ENCODE assay signal across 24 cellular contexts in genomic region chr1:85427358-85427757, GRCh38. TPM values are rescaled to one million over a fixed set of nuclear protein-coding genes. Genes with fewer than 3 reads are reported as not detected.
DNase-seq lines count a peak whose midpoint lies in the region; TF ChIP-seq lines count a peak whose summit lies in the region.
"Had no signal": no experiment of that assay in that cellular context is flagged by ENCODE, and none has a peak within 500 bp of the region (broad histone marks: within the 10 kb centered on the region; RNA-seq: fewer than 3 reads in every experiment).

No MANE protein-coding gene starts in this region.

- H3K4me2 ChIP-seq in mesenchymal stem cell (ENCODE audit: low read length, poor library complexity, severe bottlenecking): no peak overlapping the region

- H3K27me3 ChIP-seq in mesenchymal stem cell (ENCODE audit: control insufficient read depth in 1 of 2, insufficient read depth in 1 of 2, low read length in 2 of 2) (no peaks in the 10 kb centered on the region), tibial artery (no peaks in the 10 kb centered on the region), vagina (no peaks in the 10 kb centered on the region)
- H3K27me3 ChIP-seq: adrenal gland; BLaER1 treated with 17β-estradiol and CSF1 and Interleukin-3, amounts not matched to agents 10 nM and 100 nM; cardiac muscle cell; ovary had no signal

- no peak overlapping the region for H3K18ac ChIP-seq in mesenchymal stem cell (ENCODE audit: low read depth in 1 of 2, low read length in 2 of 2)

- H3K14ac ChIP-seq in mesenchymal stem cell (ENCODE audit: low read length in 2 of 2): no peak overlapping the region

- H2AFZ ChIP-seq in mesenchymal stem cell (ENCODE audit: low read depth, low read length): no peak overlapping the region

- H3K27ac ChIP-seq in cingulate gyrus (ENCODE audit: low read depth, low read length) (peak overlapping the region; percentile 70), mesenchymal stem cell (ENCODE audit: low read length, poor library complexity, severe bottlenecking) (no peak overlapping the region), tibial artery (peak overlapping the region; percentile 37 to 55), vagina (no peak overlapping the region)
- H3K27ac ChIP-seq: adrenal gland, cardiac muscle cell, ovary, SK-N-MC had no signal

- H3K79me1 ChIP-seq in mesenchymal stem cell (replicated peaks; ENCODE audit: low read length, poor library complexity, severe bottlenecking): peaks cover 14% of the 10 kb centered on the region

- peak; percentile 28 for DNase-seq in DMS53 (lab: John Stamatoyannopoulos, UW)
- DNase-seq in DMS53 treated with DMSO at 0.1 percent for 48 hours (lab: John Stamatoyannopoulos, UW; ENCODE audit: unreplicated experiment): no peak
- DNase-seq in mesenchymal stem cell: peak; percentile 61
- no peak for DNase-seq in tibial artery
- DNase-seq in vagina (ENCODE audit: extremely low spot score in 2 of 2): no peak
- DNase-seq in HK-2 (ENCODE audit: unreplicated experiment): no peak
- DNase-seq in activated CD4-positive, alpha-beta T cell treated with anti-CD3 and anti-CD28 coated beads for 1 hour: no peak
- DNase-seq: 8988T; activated CD4-positive, alpha-beta memory T cell treated with anti-CD3 and anti-CD28 coated beads for 36 hours; activated gamma-delta T cell treated with Interleukin-2 at 50 U/mL for 16 hours; adrenal gland; EL; kidney glomerular epithelial cell; mesendoderm; natural killer cell; NCI-H1930; NCI-H446 treated with DMSO at 0.1 percent for 48 hours; ovary; stimulated activated naive CD4-positive, alpha-beta T cell treated with Interleukin-2 at 50 U/mL for 16 hours had no signal

- no peak overlapping the region for H3K4ac ChIP-seq in mesenchymal stem cell (ENCODE audit: low read depth in 1 of 2, low read length in 2 of 2)

- H3K4me3 ChIP-seq in mesenchymal stem cell (ENCODE audit: insufficient read depth in 1 of 2, low read depth in 1 of 2, low read length in 2 of 2): no peak overlapping the region
- no peak overlapping the region for H3K4me3 ChIP-seq in tibial artery
- no peak overlapping the region for H3K4me3 ChIP-seq in vagina
- H3K4me3 ChIP-seq: adrenal gland; BLaER1 treated with 17β-estradiol and CSF1 and Interleukin-3, amounts not matched to agents 10 nM and 100 nM; cardiac muscle cell; ovary; SK-N-MC; skin epidermis had no signal

- H4K8ac ChIP-seq in mesenchymal stem cell (ENCODE audit: low read length): no peak overlapping the region

- WGBS in mesenchymal stem cell: 0% methylated on average over 1 of the region's 1 CpG

- H3K9me3 ChIP-seq in mesenchymal stem cell (ENCODE audit: control insufficient read depth, low read length) (no peaks in the 10 kb centered on the region), tibial artery (no peaks in the 10 kb centered on the region), vagina (no peaks in the 10 kb centered on the region)
- H3K9me3 ChIP-seq: adrenal gland; BLaER1 treated with 17β-estradiol and CSF1 and Interleukin-3, amounts not matched to agents 10 nM and 100 nM; ovary had no signal

- H3K9ac ChIP-seq in mesenchymal stem cell (ENCODE audit: low read length): no peak overlapping the region
- H3K9ac ChIP-seq: BLaER1 treated with 17β-estradiol and CSF1 and Interleukin-3, amounts not matched to agents 10 nM and 100 nM had no signal

- no peak overlapping the region for H2AK5ac ChIP-seq in mesenchymal stem cell (ENCODE audit: low read length, severe bottlenecking)

- no peak for TF ChIP-seq CTCF in tibial artery (IDR thresholded peaks at IDR 0.05)
- TF ChIP-seq CTCF in vagina (IDR thresholded peaks at IDR 0.05): no peak

- no peaks in the 10 kb centered on the region for H3K4me1 ChIP-seq in mesenchymal stem cell (ENCODE audit: control insufficient read depth, insufficient read depth, low read depth, low read length)
- peaks cover 0 to 28% (median 6%) of the 10 kb centered on the region in 4 donors for H3K4me1 ChIP-seq in tibial artery
- no peaks in the 10 kb centered on the region for H3K4me1 ChIP-seq in vagina

- H2BK5ac ChIP-seq in mesenchymal stem cell (ENCODE audit: low read depth, low read length, poor library complexity, severe bottlenecking): no peak overlapping the region

- H4K91ac ChIP-seq in mesenchymal stem cell (ENCODE audit: low read length): no peak overlapping the region

- H3K36me3 ChIP-seq in mesenchymal stem cell (ENCODE audit: control insufficient read depth in 1 of 2, insufficient read depth in 2 of 2, low read depth in 1 of 2, low read length in 2 of 2) (no peaks in the 10 kb centered on the region), tibial artery (no peaks in the 10 kb centered on the region), vagina (no peaks in the 10 kb centered on the region)
- H3K36me3 ChIP-seq: adrenal gland; BLaER1 treated with 17β-estradiol and CSF1 and Interleukin-3, amounts not matched to agents 10 nM and 100 nM; cardiac muscle cell; ovary had no signal

- no peak overlapping the region for H2BK120ac ChIP-seq in mesenchymal stem cell (ENCODE audit: low read depth, low read length)

- H2BK15ac ChIP-seq in mesenchymal stem cell (ENCODE audit: low read depth, poor library complexity, severe bottlenecking): no peak overlapping the region

- no peak for TF ChIP-seq POLR2A in vagina (IDR thresholded peaks at IDR 0.05)

- intact Hi-C loops in tibial artery (cut with DNase I; ENCODE audit: low total_unique reads): no loop called here
- intact Hi-C loops in vagina (cut with DNase I): no loop called here

- H2BK12ac ChIP-seq in mesenchymal stem cell (ENCODE audit: low read length in 2 of 2): no peak overlapping the region

- H3K23ac ChIP-seq in mesenchymal stem cell (ENCODE audit: low read length in 2 of 2): no peak overlapping the region

RNA-seq across cellular contexts. Expression of gene DDAH1, which starts 37.6 kb away (rescaled TPM):
- polyA plus RNA-seq in mesenchymal stem cell (2013, experiment 1 of 2): 48.3 TPM
- 48.6 TPM for polyA plus RNA-seq in mesenchymal stem cell (2013, experiment 2 of 2)
- total RNA-seq in vagina: 10.3 TPM
- total RNA-seq: activated CD4-positive, alpha-beta memory T cell treated with anti-CD3 and anti-CD28 coated beads for 36 hours had no signal

Comparison
In these comparisons a context has a peak if more than half of its experiments do, and no peak if none do; other contexts are left out.
1. DNase-seq: peak in DMS53 (single experiment) and mesenchymal stem cell (single experiment); none in DMS53 treated with DMSO at 0.1 percent for 48 hours (single experiment), tibial artery (0 of 2), vagina (0 of 2), HK-2 (single experiment) and activated CD4-positive, alpha-beta T cell treated with anti-CD3 and anti-CD28 coated beads for 1 hour (single experiment).
2. H3K27ac ChIP-seq: peak in cingulate gyrus (single experiment) and tibial artery (2 of 2); none in mesenchymal stem cell (single experiment) and vagina (single experiment).